2 cellular contexts compared by ENCODE assay signal in the genomic region with DNA sequence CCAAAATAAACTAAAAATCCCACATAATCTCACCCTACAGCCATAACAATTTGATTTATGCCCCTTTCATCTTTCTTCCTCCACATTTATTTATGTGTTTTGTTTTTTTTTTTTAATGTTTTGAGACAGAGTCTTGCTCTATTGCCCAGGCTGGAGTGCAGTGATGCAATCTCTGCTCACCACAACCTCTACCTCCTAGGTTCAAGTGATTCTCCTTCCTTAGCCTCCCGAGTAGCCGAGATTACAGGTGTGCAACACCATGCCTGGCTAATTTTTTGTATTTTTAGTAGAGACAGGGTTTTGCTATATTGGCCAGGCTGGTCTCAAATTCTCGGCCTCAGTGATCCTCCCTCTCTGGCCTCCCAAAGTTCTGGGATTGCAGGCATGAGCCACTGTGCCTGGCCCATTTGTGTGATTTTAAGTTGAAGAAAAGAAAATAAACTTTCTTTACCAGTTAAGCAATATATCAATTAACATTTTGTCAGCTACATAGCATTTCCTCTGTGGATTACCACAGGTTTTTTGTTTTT.
TF ChIP-seq lines count a peak whose summit lies in the region.

No MANE protein-coding gene starts in this region.

TF ChIP-seq in WTC11, 78 proteins besides CTCF, POLR2A, EP300 and RAD21 (continued from another document):
- TF ChIP-seq TP53 (CRISPR knock-in tag; IDR thresholded peaks at IDR 0.05) (no peak), NR2C2 (CRISPR knock-in tag; IDR thresholded peaks at IDR 0.05) (no peak), ESRRA (CRISPR knock-in tag; IDR thresholded peaks at IDR 0.05; ENCODE audit: borderline replicate concordance) (no peak), NFE2L1 (CRISPR knock-in tag; IDR thresholded peaks at IDR 0.05) (no peak), GABPB1 (CRISPR knock-in tag; IDR thresholded peaks at IDR 0.05) (peak; percentile 48; the same call in 1 of the 2 replicates), ZNF671 (CRISPR knock-in tag; IDR thresholded peaks at IDR 0.05) (no peak), GTF2I (CRISPR knock-in tag; conservative IDR thresholded peaks at IDR 0.05) (no peak), TCF7 (CRISPR knock-in tag; IDR thresholded peaks at IDR 0.05; ENCODE audit: low read depth) (no peak), ZNF232 (CRISPR knock-in tag; IDR thresholded peaks at IDR 0.05) (no peak), TEAD4 (CRISPR knock-in tag; IDR thresholded peaks at IDR 0.05) (no peak), CDX4 (CRISPR knock-in tag; IDR thresholded peaks at IDR 0.05; ENCODE audit: borderline replicate concordance) (no peak), OVOL2 (CRISPR knock-in tag; IDR thresholded peaks at IDR 0.05; ENCODE audit: borderline replicate concordance) (no peak), ZNF423 (CRISPR knock-in tag; IDR thresholded peaks at IDR 0.05) (no peak), ZNF121 (CRISPR knock-in tag; IDR thresholded peaks at IDR 0.05) (peak; percentile 86)
- TF ChIP-seq, protein P1, sequence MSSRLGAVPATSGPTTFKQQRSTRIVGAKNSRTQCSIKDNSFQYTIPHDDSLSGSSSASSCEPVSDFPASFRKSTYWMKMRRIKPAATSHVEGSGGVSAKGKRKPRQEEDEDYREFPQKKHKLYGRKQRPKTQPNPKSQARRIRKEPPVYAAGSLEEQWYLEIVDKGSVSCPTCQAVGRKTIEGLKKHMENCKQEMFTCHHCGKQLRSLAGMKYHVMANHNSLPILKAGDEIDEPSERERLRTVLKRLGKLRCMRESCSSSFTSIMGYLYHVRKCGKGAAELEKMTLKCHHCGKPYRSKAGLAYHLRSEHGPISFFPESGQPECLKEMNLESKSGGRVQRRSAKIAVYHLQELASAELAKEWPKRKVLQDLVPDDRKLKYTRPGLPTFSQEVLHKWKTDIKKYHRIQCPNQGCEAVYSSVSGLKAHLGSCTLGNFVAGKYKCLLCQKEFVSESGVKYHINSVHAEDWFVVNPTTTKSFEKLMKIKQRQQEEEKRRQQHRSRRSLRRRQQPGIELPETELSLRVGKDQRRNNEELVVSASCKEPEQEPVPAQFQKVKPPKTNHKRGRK (CRISPR knock-in tag; IDR thresholded peaks at IDR 0.05; ENCODE audit: borderline replicate concordance), result no peak

TF ChIP-seq in HepG2, 621 proteins besides CTCF, POLR2A, EP300 and RAD21:
- TF ChIP-seq, protein P2, sequence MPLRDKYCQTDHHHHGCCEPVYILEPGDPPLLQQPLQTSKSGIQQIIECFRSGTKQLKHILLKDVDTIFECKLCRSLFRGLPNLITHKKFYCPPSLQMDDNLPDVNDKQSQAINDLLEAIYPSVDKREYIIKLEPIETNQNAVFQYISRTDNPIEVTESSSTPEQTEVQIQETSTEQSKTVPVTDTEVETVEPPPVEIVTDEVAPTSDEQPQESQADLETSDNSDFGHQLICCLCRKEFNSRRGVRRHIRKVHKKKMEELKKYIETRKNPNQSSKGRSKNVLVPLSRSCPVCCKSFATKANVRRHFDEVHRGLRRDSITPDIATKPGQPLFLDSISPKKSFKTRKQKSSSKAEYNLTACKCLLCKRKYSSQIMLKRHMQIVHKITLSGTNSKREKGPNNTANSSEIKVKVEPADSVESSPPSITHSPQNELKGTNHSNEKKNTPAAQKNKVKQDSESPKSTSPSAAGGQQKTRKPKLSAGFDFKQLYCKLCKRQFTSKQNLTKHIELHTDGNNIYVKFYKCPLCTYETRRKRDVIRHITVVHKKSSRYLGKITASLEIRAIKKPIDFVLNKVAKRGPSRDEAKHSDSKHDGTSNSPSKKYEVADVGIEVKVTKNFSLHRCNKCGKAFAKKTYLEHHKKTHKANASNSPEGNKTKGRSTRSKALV (CRISPR knock-in tag; IDR thresholded peaks at IDR 0.05), result no peak
- TF ChIP-seq CHD4 (IDR thresholded peaks at IDR 0.05; ENCODE audit: borderline replicate concordance, low read length) (0 out of 2 replicates have a peak, but pooled peaks have one; percentile 37), CEBPG (CRISPR knock-in tag; IDR thresholded peaks at IDR 0.05) (peak; percentile 33; the same call in 1 of the 2 replicates), ZNF770 (CRISPR knock-in tag; IDR thresholded peaks at IDR 0.05) (peak; percentile 91), ZFP82 (CRISPR knock-in tag; IDR thresholded peaks at IDR 0.05; ENCODE audit: borderline replicate concordance) (no peak), ZNF121 (CRISPR knock-in tag; IDR thresholded peaks at IDR 0.05) (peak; percentile 88), E2F2 (CRISPR knock-in tag; IDR thresholded peaks at IDR 0.05; ENCODE audit: borderline replicate concordance) (no peak), CBX5 (CRISPR knock-in tag; IDR thresholded peaks at IDR 0.05; ENCODE audit: borderline replicate concordance) (no peak), ZNF136 (CRISPR knock-in tag; IDR thresholded peaks at IDR 0.05; ENCODE audit: low read depth) (no peak), PHB2 (IDR thresholded peaks at IDR 0.05; ENCODE audit: partially characterized antibody) (no peak)
- TF ChIP-seq, protein P3, sequence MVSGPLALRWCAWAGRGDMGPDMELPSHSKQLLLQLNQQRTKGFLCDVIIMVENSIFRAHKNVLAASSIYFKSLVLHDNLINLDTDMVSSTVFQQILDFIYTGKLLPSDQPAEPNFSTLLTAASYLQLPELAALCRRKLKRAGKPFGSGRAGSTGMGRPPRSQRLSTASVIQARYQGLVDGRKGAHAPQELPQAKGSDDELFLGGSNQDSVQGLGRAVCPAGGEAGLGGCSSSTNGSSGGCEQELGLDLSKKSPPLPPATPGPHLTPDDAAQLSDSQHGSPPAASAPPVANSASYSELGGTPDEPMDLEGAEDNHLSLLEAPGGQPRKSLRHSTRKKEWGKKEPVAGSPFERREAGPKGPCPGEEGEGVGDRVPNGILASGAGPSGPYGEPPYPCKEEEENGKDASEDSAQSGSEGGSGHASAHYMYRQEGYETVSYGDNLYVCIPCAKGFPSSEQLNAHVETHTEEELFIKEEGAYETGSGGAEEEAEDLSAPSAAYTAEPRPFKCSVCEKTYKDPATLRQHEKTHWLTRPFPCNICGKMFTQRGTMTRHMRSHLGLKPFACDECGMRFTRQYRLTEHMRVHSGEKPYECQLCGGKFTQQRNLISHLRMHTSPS (CRISPR knock-in tag; IDR thresholded peaks at IDR 0.05; ENCODE audit: low read depth), result no peak
